ENCODE assay signal across 17 cellular contexts in genomic region chr12:38158428-38159091, GRCh38.
A peak's percentile ranks its signal among the peaks of the same experiment; 100 is the strongest.
DNase-seq lines count a peak whose midpoint lies in the region; ATAC-seq, FAIRE-seq and TF ChIP-seq lines count a peak whose summit lies in the region.
"Had no signal": no experiment of that assay in that cellular context is flagged by ENCODE, and none has a peak within 500 bp of the region (broad histone marks: within the 10 kb centered on the region; RNA-seq: fewer than 3 reads in every experiment).

No MANE protein-coding gene starts in this region.

- FAIRE-seq in kidney (lab: Jason Lieb, UNC) (no peak), urothelium cell line (lab: Jason Lieb, UNC) (peak; percentile 46)
- FAIRE-seq: A549, D721Med, GM19239 had no signal

- H3K27ac ChIP-seq in H9 (ENCODE audit: insufficient read length, low read depth, low read length), result no peak overlapping the region
- H3K27ac ChIP-seq in kidney (ENCODE audit: low read depth in 2 of 2, low read length in 2 of 2), result no peak overlapping the region
- H3K27ac ChIP-seq: A549, C4-2B had no signal

- intact Hi-C loops in kidney (cut with DNase I) (no loop called here), lower leg skin (cut with DNase I; ENCODE audit: low total_unique reads) (no loop called here)

- H3K27me3 ChIP-seq in H7 (ENCODE audit: control insufficient read depth, insufficient read depth, low read length) (no peaks in the 10 kb centered on the region), H9 (ENCODE audit: insufficient read depth, low read length) (no peaks in the 10 kb centered on the region)

- H3K27ac Mint-ChIP-seq in H9, result no peak overlapping the region
- no peak overlapping the region for H3K27ac Mint-ChIP-seq in effector memory CD8-positive, alpha-beta T cell
- H3K27ac Mint-ChIP-seq: CD4-positive, alpha-beta memory T cell had no signal

- no peaks in the 10 kb centered on the region for H3K23me2 ChIP-seq in H9 (ENCODE audit: insufficient read length, low read depth, low read length, poor library complexity, severe bottlenecking)

- no peak overlapping the region for H3K56ac ChIP-seq in H9 (ENCODE audit: insufficient read length, low read depth, low read length)

- no peak overlapping the region for H2AFZ ChIP-seq in H9 (ENCODE audit: low read length)

- no peak overlapping the region for H4K5ac ChIP-seq in H9 (ENCODE audit: insufficient read length, low read depth, low read length)

- no peaks in the 10 kb centered on the region for H4K20me1 ChIP-seq in H9 (ENCODE audit: control insufficient read depth, insufficient read depth, insufficient read length)

- H3K9me3 Mint-ChIP-seq in H9, result peaks cover 93 to 96% of the 10 kb centered on the region in 2 experiments
- H3K9me3 Mint-ChIP-seq in effector memory CD8-positive, alpha-beta T cell, result no peaks in the 10 kb centered on the region

- H2AK5ac ChIP-seq in H9 (ENCODE audit: insufficient read length, low read length), result no peak overlapping the region

- H3K18ac ChIP-seq in H9 (ENCODE audit: insufficient read length, low read depth, low read length), result no peak overlapping the region

- peaks cover 7% of the 10 kb centered on the region for H3K27me3 Mint-ChIP-seq in H9 (ENCODE audit: low read depth)
- H3K27me3 Mint-ChIP-seq in effector memory CD8-positive, alpha-beta T cell, result no peaks in the 10 kb centered on the region
- H3K27me3 Mint-ChIP-seq: CD4-positive, alpha-beta memory T cell had no signal

- no peak overlapping the region for H3K14ac ChIP-seq in H9 (ENCODE audit: insufficient read depth, low read length)

- no peak for ATAC-seq in effector memory CD8-positive, alpha-beta T cell (replicated peaks)
- ATAC-seq: A549, HCT116 had no signal

- H4K8ac ChIP-seq in H9 (replicated peaks; ENCODE audit: insufficient read length, low read depth, low read length), result no peak overlapping the region

- H3K79me1 ChIP-seq in H9 (ENCODE audit: insufficient read depth, low read depth, low read length, poor library complexity, severe bottlenecking), result no peaks in the 10 kb centered on the region

- DNase-seq in H7, result peak; percentile 7
- DNase-seq in H9, result peak; percentile 18
- DNase-seq in kidney, result peak; percentile 62
- DNase-seq in urothelium cell line (ENCODE audit: low spot score), result no peak
- DNase-seq in effector memory CD8-positive, alpha-beta T cell, result no peak
- DNase-seq in lower leg skin (ENCODE audit: low spot score in 2 of 2), result no peak
- DNase-seq: BE2C; CD4-positive, alpha-beta memory T cell; COR-L47; DMS153; GF-D8; GOT3 had no signal

- H3K4me2 ChIP-seq in H9 (ENCODE audit: insufficient read depth, insufficient read length, low read length), result no peak overlapping the region
- H3K4me2 ChIP-seq: A549 had no signal

- no peak overlapping the region for H2BK12ac ChIP-seq in H9 (ENCODE audit: insufficient read length, low read depth, low read length)

- no peak overlapping the region for H3K4ac ChIP-seq in H9 (ENCODE audit: low read depth, low read length)

- TF ChIP-seq POLR2A in lower leg skin (IDR thresholded peaks at IDR 0.05), result no peak

- no peaks in the 10 kb centered on the region for H3K79me2 ChIP-seq in H9 (ENCODE audit: insufficient read depth, low read length)

- H3K4me1 ChIP-seq in H9 (ENCODE audit: insufficient read depth, low read length) (no peaks in the 10 kb centered on the region), kidney (ENCODE audit: control insufficient read depth in 1 of 2, insufficient read depth in 1 of 2, low read depth in 1 of 2, low read length in 2 of 2) (no peaks in the 10 kb centered on the region)
- H3K4me1 ChIP-seq: A549, BE2C had no signal

- H3K9me3 ChIP-seq in H9 (ENCODE audit: control insufficient read depth, low read depth, low read length) (peaks cover 94% of the 10 kb centered on the region), kidney (ENCODE audit: control insufficient read depth in 1 of 2, low read length in 2 of 2) (no peaks in the 10 kb centered on the region)
- H3K9me3 ChIP-seq: A549, BE2C had no signal

- H2BK20ac ChIP-seq in H9 (ENCODE audit: low read depth, low read length, poor library complexity, severe bottlenecking), result no peak overlapping the region

- no CpG with 5 or more reads among the region's 32 CpGs for WGBS in H9 (ENCODE audit: extremely low coverage, insufficient read length, low lambda C conversion rate)
- WGBS in lower leg skin, 2 donors, result 88 to 91% methylated on average over 32 of the region's 32 CpGs

- H3K4me3 ChIP-seq in H7 (ENCODE audit: insufficient read depth, low read depth, low read length) (no peak overlapping the region), kidney (ENCODE audit: low read length in 2 of 2) (no peak overlapping the region), lower leg skin (ENCODE audit: low read depth, poor library complexity, severe bottlenecking) (no peak overlapping the region)
- H3K4me3 ChIP-seq: A549 had no signal

- peaks cover 5 to 14% (median 13%) of the 10 kb centered on the region in 3 experiments; a peak in 6 of 7 replicates for H3K36me3 Mint-ChIP-seq in H9 (ENCODE audit: insufficient read depth in 1 of 3, low read depth in 3 of 3)
- no peaks in the 10 kb centered on the region for H3K36me3 Mint-ChIP-seq in effector memory CD8-positive, alpha-beta T cell (ENCODE audit: insufficient read depth)
- H3K36me3 Mint-ChIP-seq: CD4-positive, alpha-beta memory T cell had no signal

- H4K91ac ChIP-seq in H9 (ENCODE audit: insufficient read length, low read depth, low read length), result no peak overlapping the region

- no peaks in the 10 kb centered on the region for H3K4me1 Mint-ChIP-seq in H9
- no peaks in the 10 kb centered on the region for H3K4me1 Mint-ChIP-seq in effector memory CD8-positive, alpha-beta T cell (ENCODE audit: low read depth in 2 of 2)
- H3K4me1 Mint-ChIP-seq: CD4-positive, alpha-beta memory T cell had no signal

- no peak overlapping the region for H3K9ac ChIP-seq in H9 (ENCODE audit: extremely low read depth, insufficient read length, low read length)
- no peak overlapping the region for H3K9ac ChIP-seq in kidney (ENCODE audit: low read length in 2 of 2)

- no peak overlapping the region for H2BK15ac ChIP-seq in H9 (ENCODE audit: low read depth, low read length)

- no peak overlapping the region for H2BK120ac ChIP-seq in H9 (ENCODE audit: low read depth, low read length, poor library complexity, severe bottlenecking)

- H2BK5ac ChIP-seq in H9 (ENCODE audit: insufficient read length, low read length), result no peak overlapping the region

- TF ChIP-seq CTCF in H9 (conservative IDR thresholded peaks at IDR 0.05) (no peak), kidney (IDR thresholded peaks at IDR 0.05; ENCODE audit: borderline replicate concordance, extremely low read depth, insufficient read depth) (no peak), lower leg skin (IDR thresholded peaks at IDR 0.05) (no peak)

- no peak overlapping the region for H3T11ph ChIP-seq in H9 (ENCODE audit: low read length)

- H3K4me3 Mint-ChIP-seq in H9, result no peak overlapping the region
- no peak overlapping the region for H3K4me3 Mint-ChIP-seq in effector memory CD8-positive, alpha-beta T cell
- H3K4me3 Mint-ChIP-seq: CD4-positive, alpha-beta memory T cell had no signal

- H3K36me3 ChIP-seq in H7 (replicated peaks; ENCODE audit: control insufficient read depth, insufficient read depth, low read length), result no peaks in the 10 kb centered on the region
- H3K36me3 ChIP-seq in kidney (ENCODE audit: control insufficient read depth in 1 of 2, insufficient read depth in 2 of 2, low read length in 2 of 2), result no peaks in the 10 kb centered on the region
- H3K36me3 ChIP-seq: BE2C had no signal

- H3K23ac ChIP-seq in H9 (ENCODE audit: insufficient read length, low read depth, low read length), result no peak overlapping the region

Comparison
In these comparisons a context has a peak if more than half of its experiments do, and no peak if none do; other contexts are left out.
1. DNase-seq: peak in H7 (single experiment), H9 (single experiment) and kidney (single experiment); none in urothelium cell line (single experiment), effector memory CD8-positive, alpha-beta T cell (0 of 3) and lower leg skin (0 of 2).